Comparison of ENCODE assay signal across 2 cellular contexts in genomic region chr11:96330511-96330859, GRCh38.
TF ChIP-seq lines count a peak whose summit lies in the region.

No MANE protein-coding gene starts in this region.

TF ChIP-seq in IMR-90, 13 proteins besides CTCF, POLR2A, EP300 and RAD21:
- TF ChIP-seq MAZ (IDR thresholded peaks at IDR 0.05; ENCODE audit: borderline replicate concordance, low read depth, low read length) = no peak
- TF ChIP-seq, protein P1, sequence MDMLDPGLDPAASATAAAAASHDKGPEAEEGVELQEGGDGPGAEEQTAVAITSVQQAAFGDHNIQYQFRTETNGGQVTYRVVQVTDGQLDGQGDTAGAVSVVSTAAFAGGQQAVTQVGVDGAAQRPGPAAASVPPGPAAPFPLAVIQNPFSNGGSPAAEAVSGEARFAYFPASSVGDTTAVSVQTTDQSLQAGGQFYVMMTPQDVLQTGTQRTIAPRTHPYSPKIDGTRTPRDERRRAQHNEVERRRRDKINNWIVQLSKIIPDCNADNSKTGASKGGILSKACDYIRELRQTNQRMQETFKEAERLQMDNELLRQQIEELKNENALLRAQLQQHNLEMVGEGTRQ (IDR thresholded peaks at IDR 0.05; ENCODE audit: low read depth, low read length) = no peak
- peak; percentile 74 for TF ChIP-seq CEBPB (IDR thresholded peaks at IDR 0.05; ENCODE audit: low read depth, low read length)
- no peak for TF ChIP-seq RFX5 (IDR thresholded peaks at IDR 0.05; ENCODE audit: low read depth, low read length)
- TF ChIP-seq MAFK (IDR thresholded peaks at IDR 0.05; ENCODE audit: low read depth, low read length) = no peak
- no peak for TF ChIP-seq FOS (IDR thresholded peaks at IDR 0.05; ENCODE audit: low read depth, low read length)
TF ChIP-seq in IMR-90: peak in this region for 1.

TF ChIP-seq in K562, 482 proteins besides CTCF, POLR2A, EP300 and RAD21 (continues in another document):
- peak; percentile 96 for TF ChIP-seq ZNF583 (CRISPR knock-in tag; IDR thresholded peaks at IDR 0.05)
- TF ChIP-seq, protein P2, sequence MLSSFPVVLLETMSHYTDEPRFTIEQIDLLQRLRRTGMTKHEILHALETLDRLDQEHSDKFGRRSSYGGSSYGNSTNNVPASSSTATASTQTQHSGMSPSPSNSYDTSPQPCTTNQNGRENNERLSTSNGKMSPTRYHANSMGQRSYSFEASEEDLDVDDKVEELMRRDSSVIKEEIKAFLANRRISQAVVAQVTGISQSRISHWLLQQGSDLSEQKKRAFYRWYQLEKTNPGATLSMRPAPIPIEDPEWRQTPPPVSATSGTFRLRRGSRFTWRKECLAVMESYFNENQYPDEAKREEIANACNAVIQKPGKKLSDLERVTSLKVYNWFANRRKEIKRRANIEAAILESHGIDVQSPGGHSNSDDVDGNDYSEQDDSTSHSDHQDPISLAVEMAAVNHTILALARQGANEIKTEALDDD (IDR thresholded peaks at IDR 0.05) = no peak
- TF ChIP-seq, protein P3, sequence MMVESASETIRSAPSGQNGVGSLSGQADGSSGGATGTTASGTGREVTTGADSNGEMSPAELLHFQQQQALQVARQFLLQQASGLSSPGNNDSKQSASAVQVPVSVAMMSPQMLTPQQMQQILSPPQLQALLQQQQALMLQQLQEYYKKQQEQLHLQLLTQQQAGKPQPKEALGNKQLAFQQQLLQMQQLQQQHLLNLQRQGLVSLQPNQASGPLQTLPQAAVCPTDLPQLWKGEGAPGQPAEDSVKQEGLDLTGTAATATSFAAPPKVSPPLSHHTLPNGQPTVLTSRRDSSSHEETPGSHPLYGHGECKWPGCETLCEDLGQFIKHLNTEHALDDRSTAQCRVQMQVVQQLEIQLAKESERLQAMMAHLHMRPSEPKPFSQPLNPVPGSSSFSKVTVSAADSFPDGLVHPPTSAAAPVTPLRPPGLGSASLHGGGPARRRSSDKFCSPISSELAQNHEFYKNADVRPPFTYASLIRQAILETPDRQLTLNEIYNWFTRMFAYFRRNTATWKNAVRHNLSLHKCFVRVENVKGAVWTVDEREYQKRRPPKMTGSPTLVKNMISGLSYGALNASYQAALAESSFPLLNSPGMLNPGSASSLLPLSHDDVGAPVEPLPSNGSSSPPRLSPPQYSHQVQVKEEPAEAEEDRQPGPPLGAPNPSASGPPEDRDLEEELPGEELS (CRISPR knock-in tag; IDR thresholded peaks at IDR 0.05; ENCODE audit: borderline replicate concordance) = no peak
- TF ChIP-seq GABPB1 (CRISPR knock-in tag; IDR thresholded peaks at IDR 0.05) = no peak
- TF ChIP-seq ZNF24 (IDR thresholded peaks at IDR 0.05) = no peak
- TF ChIP-seq TFAM (CRISPR knock-in tag; conservative IDR thresholded peaks at IDR 0.05) = no peak
- no peak for TF ChIP-seq ZNF282 (CRISPR knock-in tag; IDR thresholded peaks at IDR 0.05)
- no peak for TF ChIP-seq FOXA1 (IDR thresholded peaks at IDR 0.05; ENCODE audit: borderline replicate concordance)
- peak; percentile 87; the same call in 1 of the 2 replicates for TF ChIP-seq HDAC8 (tag; IDR thresholded peaks at IDR 0.05)
- no peak for TF ChIP-seq RBM25 (IDR thresholded peaks at IDR 0.05; ENCODE audit: low read depth, low read length, severe bottlenecking)
- TF ChIP-seq HNRNPL (IDR thresholded peaks at IDR 0.05; ENCODE audit: low read depth, low read length) = no peak
- TF ChIP-seq ZBTB1 (CRISPR knock-in tag; IDR thresholded peaks at IDR 0.05; ENCODE audit: borderline replicate concordance, low read depth) = no peak
- TF ChIP-seq, protein P4, sequence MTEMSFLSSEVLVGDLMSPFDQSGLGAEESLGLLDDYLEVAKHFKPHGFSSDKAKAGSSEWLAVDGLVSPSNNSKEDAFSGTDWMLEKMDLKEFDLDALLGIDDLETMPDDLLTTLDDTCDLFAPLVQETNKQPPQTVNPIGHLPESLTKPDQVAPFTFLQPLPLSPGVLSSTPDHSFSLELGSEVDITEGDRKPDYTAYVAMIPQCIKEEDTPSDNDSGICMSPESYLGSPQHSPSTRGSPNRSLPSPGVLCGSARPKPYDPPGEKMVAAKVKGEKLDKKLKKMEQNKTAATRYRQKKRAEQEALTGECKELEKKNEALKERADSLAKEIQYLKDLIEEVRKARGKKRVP (CRISPR knock-in tag; IDR thresholded peaks at IDR 0.05) = peak; percentile 87
- TF ChIP-seq NFE2 (IDR thresholded peaks at IDR 0.05; ENCODE audit: low read depth) = no peak
- TF ChIP-seq CC2D1A (IDR thresholded peaks at IDR 0.05) = no peak
- TF ChIP-seq HDAC3 (IDR thresholded peaks at IDR 0.05; ENCODE audit: borderline replicate concordance, partially characterized antibody) = no peak
- TF ChIP-seq PHF21A (IDR thresholded peaks at IDR 0.05; ENCODE audit: borderline replicate concordance, low read depth) = no peak
- TF ChIP-seq ZNF133 (CRISPR knock-in tag; IDR thresholded peaks at IDR 0.05) = peak; percentile 84; the same call in 1 of the 2 replicates
- no peak for TF ChIP-seq RBFOX2 (IDR thresholded peaks at IDR 0.05; ENCODE audit: low read depth, low read length)
- peak; percentile 40 for TF ChIP-seq MGA (IDR thresholded peaks at IDR 0.05)
- TF ChIP-seq SNRNP70 (optimal IDR thresholded peaks at IDR 0.05; ENCODE audit: low read depth, low read length) = no peak
- TF ChIP-seq ELF4 (CRISPR knock-in tag; IDR thresholded peaks at IDR 0.05) = peak; percentile 34; the same call in 1 of the 2 replicates
- TF ChIP-seq ZNF311 (CRISPR knock-in tag; IDR thresholded peaks at IDR 0.05) = peak; percentile 97
- TF ChIP-seq ZNF830 (CRISPR knock-in tag; IDR thresholded peaks at IDR 0.05) = no peak
- no peak for TF ChIP-seq THRA (IDR thresholded peaks at IDR 0.05)
- no peak for TF ChIP-seq RFX7 (CRISPR knock-in tag; IDR thresholded peaks at IDR 0.05)
- TF ChIP-seq TSC22D4 (tag; IDR thresholded peaks at IDR 0.05) = no peak
- TF ChIP-seq SRSF3 (IDR thresholded peaks at IDR 0.05; ENCODE audit: insufficient read depth, low read length) = no peak
- no peak for TF ChIP-seq ZBTB5 (IDR thresholded peaks at IDR 0.05)
- no peak for TF ChIP-seq NR2F6 (CRISPR knock-in tag; IDR thresholded peaks at IDR 0.05)
- TF ChIP-seq ZNF76 (CRISPR knock-in tag; IDR thresholded peaks at IDR 0.05; ENCODE audit: borderline replicate concordance) = peak; percentile 92
